ENCODE assay signal across 22 cellular contexts in the genomic region with DNA sequence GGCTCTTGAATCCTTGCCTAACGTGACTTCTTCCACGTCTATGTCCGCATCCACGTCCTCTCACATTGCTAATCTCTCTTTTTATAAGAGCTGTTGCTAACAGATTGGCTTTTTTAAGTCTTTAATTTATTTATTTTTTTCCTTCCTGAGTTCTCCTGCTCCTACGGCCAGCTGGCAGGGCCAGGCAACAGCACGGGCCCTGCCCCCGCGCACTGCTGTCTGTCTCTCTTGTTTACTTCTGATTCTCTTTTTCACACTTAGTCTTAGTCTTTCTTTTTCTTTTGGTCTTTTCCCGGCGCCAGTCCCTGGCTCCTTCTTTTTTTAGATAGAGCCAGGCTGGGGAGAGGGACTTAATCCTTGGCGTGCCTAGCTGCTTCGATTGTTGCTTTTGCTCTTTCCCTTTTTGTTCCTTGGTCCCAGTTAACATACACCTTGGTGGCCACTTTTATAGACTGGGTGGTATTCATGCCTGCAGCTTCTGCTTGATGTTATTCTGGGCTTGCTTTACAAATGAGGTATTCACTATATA. TPM values are rescaled to one million over a fixed set of nuclear protein-coding genes. Genes with fewer than 3 reads are reported as not detected.
DNase-seq lines count a peak whose midpoint lies in the region; ATAC-seq and TF ChIP-seq lines count a peak whose summit lies in the region.
"Had no signal": no experiment of that assay in that cellular context is flagged by ENCODE, and none has a peak within 500 bp of the region (broad histone marks: within the 10 kb centered on the region; RNA-seq: fewer than 3 reads in every experiment).

No MANE protein-coding gene starts in this region.

- TF ChIP-seq CTCF in esophagus muscularis mucosa (IDR thresholded peaks at IDR 0.05) (no peak), type B pancreatic cell (conservative IDR thresholded peaks at IDR 0.05) (no peak)

- no peaks in the 10 kb centered on the region for H3K27me3 ChIP-seq in esophagus muscularis mucosa
- H3K27me3 ChIP-seq: spleen had no signal

- no peak overlapping the region for H3K4me3 Mint-ChIP-seq in type B pancreatic cell
- H3K4me3 Mint-ChIP-seq in natural killer cell treated with Interleukin-12 subunit alpha and Interleukin-12 subunit beta and Interleukin-15 and Interleukin-18, amount 100 ng/mL, for 72 hours, result no peak overlapping the region
- H3K4me3 Mint-ChIP-seq: activated CD4-positive, alpha-beta memory T cell treated with anti-CD3 and anti-CD28 coated beads, Interleukin-2, amount 10 ng/mL, durations not matched to agents 7 days and 5 days had no signal

- WGBS in esophagus muscularis mucosa, result 64% methylated on average over 12 of the region's 12 CpGs

- no peaks in the 10 kb centered on the region for H3K9me3 Mint-ChIP-seq in type B pancreatic cell
- no peaks in the 10 kb centered on the region for H3K9me3 Mint-ChIP-seq in natural killer cell treated with Interleukin-12 subunit alpha and Interleukin-12 subunit beta and Interleukin-15 and Interleukin-18, amount 100 ng/mL, for 72 hours
- H3K9me3 Mint-ChIP-seq: activated CD4-positive, alpha-beta memory T cell treated with anti-CD3 and anti-CD28 coated beads, Interleukin-2, amount 10 ng/mL, durations not matched to agents 7 days and 5 days had no signal

- DNase-seq in DMS 273 (lab: John Stamatoyannopoulos, UW; ENCODE audit: unreplicated experiment) (peak; percentile 66), NCI-H82 (lab: John Stamatoyannopoulos, UW) (peak; percentile 58), esophagus muscularis mucosa (ENCODE audit: extremely low spot score) (no peak), retina (peak; percentile 3), type B pancreatic cell (ENCODE audit: extremely low spot score, unreplicated experiment) (no peak)
- DNase-seq in natural killer cell treated with Interleukin-12 subunit alpha and Interleukin-12 subunit beta and Interleukin-15 and Interleukin-18, amount 100 ng/mL, for 72 hours (ENCODE audit: low spot score), result no peak
- DNase-seq in stimulated activated CD4-positive, alpha-beta T cell treated with anti-CD3 and anti-CD28 coated beads, Interleukin-12 subunit alpha, Interleukin-12 subunit beta, amount 100 ng/mL, for 4 hours, result no peak
- DNase-seq: activated CD4-positive, alpha-beta memory T cell treated with anti-CD3 and anti-CD28 coated beads, Interleukin-2, amount 10 ng/mL, durations not matched to agents 7 days and 5 days; activated naive CD4-positive, alpha-beta T cell treated with Interleukin-2 at 50 U/mL for 16 hours; effector CD8-positive, alpha-beta T cell; EL; glutamatergic neuron; Kasumi-1; left colon; midbrain; NCI-H1092; NCI-H2029; psoas muscle; RPMI8226; spleen had no signal

- peaks cover 4% of the 10 kb centered on the region for H3K36me3 Mint-ChIP-seq in type B pancreatic cell
- H3K36me3 Mint-ChIP-seq in natural killer cell treated with Interleukin-12 subunit alpha and Interleukin-12 subunit beta and Interleukin-15 and Interleukin-18, amount 100 ng/mL, for 72 hours, result no peaks in the 10 kb centered on the region

- intact Hi-C loops in esophagus muscularis mucosa (cut with DNase I), result no loop called here

- no peaks in the 10 kb centered on the region for H3K9me3 ChIP-seq in esophagus muscularis mucosa
- H3K9me3 ChIP-seq: psoas muscle, spleen had no signal

- no peak for TF ChIP-seq EP300 in esophagus muscularis mucosa (IDR thresholded peaks at IDR 0.05)

- no peak for TF ChIP-seq POLR2A in esophagus muscularis mucosa (IDR thresholded peaks at IDR 0.05; ENCODE audit: low read depth)

- peaks cover 0 to 14% (median 12%) of the 10 kb centered on the region in 4 donors for H3K4me1 ChIP-seq in esophagus muscularis mucosa
- H3K4me1 ChIP-seq: psoas muscle, spleen had no signal

- H3K4me3 ChIP-seq in esophagus muscularis mucosa, result peak overlapping the region; percentile 28 to 38 (median 30)
- H3K4me3 ChIP-seq: psoas muscle, spleen had no signal

- H3K36me3 ChIP-seq in esophagus muscularis mucosa, result no peaks in the 10 kb centered on the region
- H3K36me3 ChIP-seq: spleen had no signal

- no peak for ATAC-seq in HG02798 (IDR thresholded peaks at IDR 0.05; ENCODE audit: poor library complexity, unreplicated experiment)
- ATAC-seq in natural killer cell treated with Interleukin-12 subunit alpha and Interleukin-12 subunit beta and Interleukin-15 and Interleukin-18, amount 100 ng/mL, for 72 hours, result no peak
- ATAC-seq: left colon, psoas muscle, SK-N-SH treated with all-trans-retinoic acid at 6 μM for 48 hours had no signal

- H3K27me3 Mint-ChIP-seq in type B pancreatic cell, result no peaks in the 10 kb centered on the region
- H3K27me3 Mint-ChIP-seq in natural killer cell treated with Interleukin-12 subunit alpha and Interleukin-12 subunit beta and Interleukin-15 and Interleukin-18, amount 100 ng/mL, for 72 hours, result no peaks in the 10 kb centered on the region
- H3K27me3 Mint-ChIP-seq: activated CD4-positive, alpha-beta memory T cell treated with anti-CD3 and anti-CD28 coated beads, Interleukin-2, amount 10 ng/mL, durations not matched to agents 7 days and 5 days had no signal

- peak overlapping the region; percentile 64 to 69 (median 65) for H3K27ac ChIP-seq in esophagus muscularis mucosa (replicated peaks in 1 of 4)
- H3K27ac ChIP-seq: psoas muscle had no signal

- H3K4me1 Mint-ChIP-seq in type B pancreatic cell (ENCODE audit: unreplicated experiment), result no peaks in the 10 kb centered on the region
- peaks cover 15 to 18% of the 10 kb centered on the region in 2 donors for H3K4me1 Mint-ChIP-seq in natural killer cell treated with Interleukin-12 subunit alpha and Interleukin-12 subunit beta and Interleukin-15 and Interleukin-18, amount 100 ng/mL, for 72 hours (ENCODE audit: low read depth in 2 of 2)

- H3K27ac Mint-ChIP-seq in type B pancreatic cell, result no peak overlapping the region
- no peak overlapping the region for H3K27ac Mint-ChIP-seq in natural killer cell treated with Interleukin-12 subunit alpha and Interleukin-12 subunit beta and Interleukin-15 and Interleukin-18, amount 100 ng/mL, for 72 hours
- H3K27ac Mint-ChIP-seq: activated CD4-positive, alpha-beta memory T cell treated with anti-CD3 and anti-CD28 coated beads, Interleukin-2, amount 10 ng/mL, durations not matched to agents 7 days and 5 days had no signal

RNA-seq across cellular contexts. Expression of gene RBMX, which starts 53.2 kb away (rescaled TPM):
- total RNA-seq in esophagus muscularis mucosa (100 to 1,000 TPM; 126 to 219 (median 159) TPM), type B pancreatic cell (ENCODE audit: low replicate concordance) (181 and 369 TPM in 2 replicates)
- total RNA-seq in natural killer cell treated with Interleukin-12 subunit alpha and Interleukin-12 subunit beta and Interleukin-15 and Interleukin-18, amount 100 ng/mL, for 72 hours, result 100 to 1,000 TPM; 170 to 211 TPM

Comparison
In these comparisons a context has a peak if more than half of its experiments do, and no peak if none do; other contexts are left out.
1. DNase-seq: peak in DMS 273 (single experiment), NCI-H82 (single experiment) and retina (single experiment); none in esophagus muscularis mucosa (single experiment), type B pancreatic cell (single experiment), natural killer cell treated with Interleukin-12 subunit alpha and Interleukin-12 subunit beta and Interleukin-15 and Interleukin-18, amount 100 ng/mL, for 72 hours (single experiment) and stimulated activated CD4-positive, alpha-beta T cell treated with anti-CD3 and anti-CD28 coated beads, Interleukin-12 subunit alpha, Interleukin-12 subunit beta, amount 100 ng/mL, for 4 hours (single experiment).